Comparison of ENCODE assay signal across 1 cellular context in genomic region chr1:40449684-40450490, GRCh38.
A peak's percentile ranks its signal among the peaks of the same experiment; 100 is the strongest.
TF ChIP-seq lines count a peak whose summit lies in the region.

TSS of gene ZFP69B (plus strand) at chr1:40450476. CDS start at chr1:40450962, 486 bp downstream.

TF ChIP-seq in K562, 482 proteins besides CTCF, POLR2A, EP300 and RAD21 (continued from another document and continues in another):
- TF ChIP-seq, protein P1, sequence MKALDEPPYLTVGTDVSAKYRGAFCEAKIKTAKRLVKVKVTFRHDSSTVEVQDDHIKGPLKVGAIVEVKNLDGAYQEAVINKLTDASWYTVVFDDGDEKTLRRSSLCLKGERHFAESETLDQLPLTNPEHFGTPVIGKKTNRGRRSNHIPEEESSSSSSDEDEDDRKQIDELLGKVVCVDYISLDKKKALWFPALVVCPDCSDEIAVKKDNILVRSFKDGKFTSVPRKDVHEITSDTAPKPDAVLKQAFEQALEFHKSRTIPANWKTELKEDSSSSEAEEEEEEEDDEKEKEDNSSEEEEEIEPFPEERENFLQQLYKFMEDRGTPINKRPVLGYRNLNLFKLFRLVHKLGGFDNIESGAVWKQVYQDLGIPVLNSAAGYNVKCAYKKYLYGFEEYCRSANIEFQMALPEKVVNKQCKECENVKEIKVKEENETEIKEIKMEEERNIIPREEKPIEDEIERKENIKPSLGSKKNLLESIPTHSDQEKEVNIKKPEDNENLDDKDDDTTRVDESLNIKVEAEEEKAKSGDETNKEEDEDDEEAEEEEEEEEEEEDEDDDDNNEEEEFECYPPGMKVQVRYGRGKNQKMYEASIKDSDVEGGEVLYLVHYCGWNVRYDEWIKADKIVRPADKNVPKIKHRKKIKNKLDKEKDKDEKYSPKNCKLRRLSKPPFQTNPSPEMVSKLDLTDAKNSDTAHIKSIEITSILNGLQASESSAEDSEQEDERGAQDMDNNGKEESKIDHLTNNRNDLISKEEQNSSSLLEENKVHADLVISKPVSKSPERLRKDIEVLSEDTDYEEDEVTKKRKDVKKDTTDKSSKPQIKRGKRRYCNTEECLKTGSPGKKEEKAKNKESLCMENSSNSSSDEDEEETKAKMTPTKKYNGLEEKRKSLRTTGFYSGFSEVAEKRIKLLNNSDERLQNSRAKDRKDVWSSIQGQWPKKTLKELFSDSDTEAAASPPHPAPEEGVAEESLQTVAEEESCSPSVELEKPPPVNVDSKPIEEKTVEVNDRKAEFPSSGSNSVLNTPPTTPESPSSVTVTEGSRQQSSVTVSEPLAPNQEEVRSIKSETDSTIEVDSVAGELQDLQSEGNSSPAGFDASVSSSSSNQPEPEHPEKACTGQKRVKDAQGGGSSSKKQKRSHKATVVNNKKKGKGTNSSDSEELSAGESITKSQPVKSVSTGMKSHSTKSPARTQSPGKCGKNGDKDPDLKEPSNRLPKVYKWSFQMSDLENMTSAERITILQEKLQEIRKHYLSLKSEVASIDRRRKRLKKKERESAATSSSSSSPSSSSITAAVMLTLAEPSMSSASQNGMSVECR (CRISPR knock-in tag; IDR thresholded peaks at IDR 0.05): peak; percentile 93
- TF ChIP-seq NCOR1 (IDR thresholded peaks at IDR 0.05): peak; percentile 8; the same call in 1 of the 2 replicates
- TF ChIP-seq ZNF253 (CRISPR knock-in tag; conservative IDR thresholded peaks at IDR 0.05): no peak
- TF ChIP-seq, protein P2, sequence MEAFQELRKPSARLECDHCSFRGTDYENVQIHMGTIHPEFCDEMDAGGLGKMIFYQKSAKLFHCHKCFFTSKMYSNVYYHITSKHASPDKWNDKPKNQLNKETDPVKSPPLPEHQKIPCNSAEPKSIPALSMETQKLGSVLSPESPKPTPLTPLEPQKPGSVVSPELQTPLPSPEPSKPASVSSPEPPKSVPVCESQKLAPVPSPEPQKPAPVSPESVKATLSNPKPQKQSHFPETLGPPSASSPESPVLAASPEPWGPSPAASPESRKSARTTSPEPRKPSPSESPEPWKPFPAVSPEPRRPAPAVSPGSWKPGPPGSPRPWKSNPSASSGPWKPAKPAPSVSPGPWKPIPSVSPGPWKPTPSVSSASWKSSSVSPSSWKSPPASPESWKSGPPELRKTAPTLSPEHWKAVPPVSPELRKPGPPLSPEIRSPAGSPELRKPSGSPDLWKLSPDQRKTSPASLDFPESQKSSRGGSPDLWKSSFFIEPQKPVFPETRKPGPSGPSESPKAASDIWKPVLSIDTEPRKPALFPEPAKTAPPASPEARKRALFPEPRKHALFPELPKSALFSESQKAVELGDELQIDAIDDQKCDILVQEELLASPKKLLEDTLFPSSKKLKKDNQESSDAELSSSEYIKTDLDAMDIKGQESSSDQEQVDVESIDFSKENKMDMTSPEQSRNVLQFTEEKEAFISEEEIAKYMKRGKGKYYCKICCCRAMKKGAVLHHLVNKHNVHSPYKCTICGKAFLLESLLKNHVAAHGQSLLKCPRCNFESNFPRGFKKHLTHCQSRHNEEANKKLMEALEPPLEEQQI (IDR thresholded peaks at IDR 0.05): peak; percentile 11; the same call in 1 of the 2 replicates
- TF ChIP-seq, protein P3, sequence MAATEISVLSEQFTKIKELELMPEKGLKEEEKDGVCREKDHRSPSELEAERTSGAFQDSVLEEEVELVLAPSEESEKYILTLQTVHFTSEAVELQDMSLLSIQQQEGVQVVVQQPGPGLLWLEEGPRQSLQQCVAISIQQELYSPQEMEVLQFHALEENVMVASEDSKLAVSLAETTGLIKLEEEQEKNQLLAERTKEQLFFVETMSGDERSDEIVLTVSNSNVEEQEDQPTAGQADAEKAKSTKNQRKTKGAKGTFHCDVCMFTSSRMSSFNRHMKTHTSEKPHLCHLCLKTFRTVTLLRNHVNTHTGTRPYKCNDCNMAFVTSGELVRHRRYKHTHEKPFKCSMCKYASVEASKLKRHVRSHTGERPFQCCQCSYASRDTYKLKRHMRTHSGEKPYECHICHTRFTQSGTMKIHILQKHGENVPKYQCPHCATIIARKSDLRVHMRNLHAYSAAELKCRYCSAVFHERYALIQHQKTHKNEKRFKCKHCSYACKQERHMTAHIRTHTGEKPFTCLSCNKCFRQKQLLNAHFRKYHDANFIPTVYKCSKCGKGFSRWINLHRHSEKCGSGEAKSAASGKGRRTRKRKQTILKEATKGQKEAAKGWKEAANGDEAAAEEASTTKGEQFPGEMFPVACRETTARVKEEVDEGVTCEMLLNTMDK (IDR thresholded peaks at IDR 0.05; ENCODE audit: borderline replicate concordance, insufficient read depth, low read depth, low read length, poor library complexity, severe bottlenecking): peak; percentile 52
- no peak for TF ChIP-seq ZNF395 (CRISPR knock-in tag; IDR thresholded peaks at IDR 0.05)
- TF ChIP-seq, protein P4, sequence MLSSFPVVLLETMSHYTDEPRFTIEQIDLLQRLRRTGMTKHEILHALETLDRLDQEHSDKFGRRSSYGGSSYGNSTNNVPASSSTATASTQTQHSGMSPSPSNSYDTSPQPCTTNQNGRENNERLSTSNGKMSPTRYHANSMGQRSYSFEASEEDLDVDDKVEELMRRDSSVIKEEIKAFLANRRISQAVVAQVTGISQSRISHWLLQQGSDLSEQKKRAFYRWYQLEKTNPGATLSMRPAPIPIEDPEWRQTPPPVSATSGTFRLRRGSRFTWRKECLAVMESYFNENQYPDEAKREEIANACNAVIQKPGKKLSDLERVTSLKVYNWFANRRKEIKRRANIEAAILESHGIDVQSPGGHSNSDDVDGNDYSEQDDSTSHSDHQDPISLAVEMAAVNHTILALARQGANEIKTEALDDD (IDR thresholded peaks at IDR 0.05): peak; percentile 21; the same call in 1 of the 2 replicates
- peak; percentile 94 for TF ChIP-seq RBFOX2 (IDR thresholded peaks at IDR 0.05; ENCODE audit: low read depth, low read length)
- TF ChIP-seq, protein P5, sequence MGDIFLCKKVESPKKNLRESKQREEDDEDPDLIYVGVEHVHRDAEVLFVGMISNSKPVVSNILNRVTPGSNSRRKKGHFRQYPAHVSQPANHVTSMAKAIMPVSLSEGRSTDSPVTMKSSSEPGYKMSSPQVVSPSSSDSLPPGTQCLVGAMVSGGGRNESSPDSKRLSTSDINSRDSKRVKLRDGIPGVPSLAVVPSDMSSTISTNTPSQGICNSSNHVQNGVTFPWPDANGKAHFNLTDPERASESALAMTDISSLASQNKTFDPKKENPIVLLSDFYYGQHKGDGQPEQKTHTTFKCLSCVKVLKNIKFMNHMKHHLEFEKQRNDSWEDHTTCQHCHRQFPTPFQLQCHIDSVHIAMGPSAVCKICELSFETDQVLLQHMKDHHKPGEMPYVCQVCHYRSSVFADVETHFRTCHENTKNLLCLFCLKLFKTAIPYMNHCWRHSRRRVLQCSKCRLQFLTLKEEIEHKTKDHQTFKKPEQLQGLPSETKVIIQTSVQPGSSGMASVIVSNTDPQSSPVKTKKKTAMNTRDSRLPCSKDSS (IDR thresholded peaks at IDR 0.05; ENCODE audit: low read depth, partially characterized antibody): no peak
- TF ChIP-seq CCNT2 (IDR thresholded peaks at IDR 0.05; ENCODE audit: borderline replicate concordance, extremely low read depth, insufficient read length, low read depth, low read length): peak; percentile 87
- TF ChIP-seq, protein P6, sequence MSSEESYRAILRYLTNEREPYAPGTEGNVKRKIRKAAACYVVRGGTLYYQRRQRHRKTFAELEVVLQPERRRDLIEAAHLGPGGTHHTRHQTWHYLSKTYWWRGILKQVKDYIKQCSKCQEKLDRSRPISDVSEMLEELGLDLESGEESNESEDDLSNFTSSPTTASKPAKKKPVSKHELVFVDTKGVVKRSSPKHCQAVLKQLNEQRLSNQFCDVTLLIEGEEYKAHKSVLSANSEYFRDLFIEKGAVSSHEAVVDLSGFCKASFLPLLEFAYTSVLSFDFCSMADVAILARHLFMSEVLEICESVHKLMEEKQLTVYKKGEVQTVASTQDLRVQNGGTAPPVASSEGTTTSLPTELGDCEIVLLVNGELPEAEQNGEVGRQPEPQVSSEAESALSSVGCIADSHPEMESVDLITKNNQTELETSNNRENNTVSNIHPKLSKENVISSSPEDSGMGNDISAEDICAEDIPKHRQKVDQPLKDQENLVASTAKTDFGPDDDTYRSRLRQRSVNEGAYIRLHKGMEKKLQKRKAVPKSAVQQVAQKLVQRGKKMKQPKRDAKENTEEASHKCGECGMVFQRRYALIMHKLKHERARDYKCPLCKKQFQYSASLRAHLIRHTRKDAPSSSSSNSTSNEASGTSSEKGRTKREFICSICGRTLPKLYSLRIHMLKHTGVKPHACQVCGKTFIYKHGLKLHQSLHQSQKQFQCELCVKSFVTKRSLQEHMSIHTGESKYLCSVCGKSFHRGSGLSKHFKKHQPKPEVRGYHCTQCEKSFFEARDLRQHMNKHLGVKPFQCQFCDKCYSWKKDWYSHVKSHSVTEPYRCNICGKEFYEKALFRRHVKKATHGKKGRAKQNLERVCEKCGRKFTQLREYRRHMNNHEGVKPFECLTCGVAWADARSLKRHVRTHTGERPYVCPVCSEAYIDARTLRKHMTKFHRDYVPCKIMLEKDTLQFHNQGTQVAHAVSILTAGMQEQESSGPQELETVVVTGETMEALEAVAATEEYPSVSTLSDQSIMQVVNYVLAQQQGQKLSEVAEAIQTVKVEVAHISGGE (CRISPR knock-in tag; IDR thresholded peaks at IDR 0.05): peak in 1 of 3 experiments; percentile 57; a peak in 1 of 6 replicates
- peak; percentile 80 for TF ChIP-seq FOXK1 (CRISPR knock-in tag; IDR thresholded peaks at IDR 0.05; ENCODE audit: borderline replicate concordance)
- TF ChIP-seq, protein P7, sequence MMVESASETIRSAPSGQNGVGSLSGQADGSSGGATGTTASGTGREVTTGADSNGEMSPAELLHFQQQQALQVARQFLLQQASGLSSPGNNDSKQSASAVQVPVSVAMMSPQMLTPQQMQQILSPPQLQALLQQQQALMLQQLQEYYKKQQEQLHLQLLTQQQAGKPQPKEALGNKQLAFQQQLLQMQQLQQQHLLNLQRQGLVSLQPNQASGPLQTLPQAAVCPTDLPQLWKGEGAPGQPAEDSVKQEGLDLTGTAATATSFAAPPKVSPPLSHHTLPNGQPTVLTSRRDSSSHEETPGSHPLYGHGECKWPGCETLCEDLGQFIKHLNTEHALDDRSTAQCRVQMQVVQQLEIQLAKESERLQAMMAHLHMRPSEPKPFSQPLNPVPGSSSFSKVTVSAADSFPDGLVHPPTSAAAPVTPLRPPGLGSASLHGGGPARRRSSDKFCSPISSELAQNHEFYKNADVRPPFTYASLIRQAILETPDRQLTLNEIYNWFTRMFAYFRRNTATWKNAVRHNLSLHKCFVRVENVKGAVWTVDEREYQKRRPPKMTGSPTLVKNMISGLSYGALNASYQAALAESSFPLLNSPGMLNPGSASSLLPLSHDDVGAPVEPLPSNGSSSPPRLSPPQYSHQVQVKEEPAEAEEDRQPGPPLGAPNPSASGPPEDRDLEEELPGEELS (CRISPR knock-in tag; IDR thresholded peaks at IDR 0.05; ENCODE audit: borderline replicate concordance): 0 out of 2 replicates have a peak, but pooled peaks have one; percentile 60
- no peak for TF ChIP-seq STAT5B (CRISPR knock-in tag; IDR thresholded peaks at IDR 0.05)
- peak; percentile 70; the same call in 1 of the 2 replicates for TF ChIP-seq ELF1 (tag; IDR thresholded peaks at IDR 0.05)
- peak in 1 of 2 experiments; percentile 63; a peak in 1 of 4 replicates for TF ChIP-seq KDM4B (IDR thresholded peaks at IDR 0.05; ENCODE audit: borderline replicate concordance in 2 of 2, low read depth in 1 of 2)
- TF ChIP-seq JUN (IDR thresholded peaks at IDR 0.05; ENCODE audit: borderline replicate concordance, low read depth, low read length): no peak
- 0 out of 2 replicates have a peak, but pooled peaks have one; percentile 20 for TF ChIP-seq JUN (CRISPR knock-in tag; IDR thresholded peaks at IDR 0.05; ENCODE audit: borderline replicate concordance)
- peak; percentile 63 for TF ChIP-seq TFAP4 (CRISPR knock-in tag; IDR thresholded peaks at IDR 0.05; ENCODE audit: borderline replicate concordance)
- no peak for TF ChIP-seq SAFB2 (IDR thresholded peaks at IDR 0.05; ENCODE audit: borderline replicate concordance, low read depth, low read length, severe bottlenecking)
- TF ChIP-seq ATF1 (CRISPR knock-in tag; IDR thresholded peaks at IDR 0.05): no peak
- peak; percentile 52; the same call in 1 of the 2 replicates for TF ChIP-seq ATF1 (tag; IDR thresholded peaks at IDR 0.05)
- TF ChIP-seq CBFA2T3 (IDR thresholded peaks at IDR 0.05): no peak
- TF ChIP-seq KAT8 (IDR thresholded peaks at IDR 0.05; ENCODE audit: low read depth): no peak
- TF ChIP-seq, protein P8, sequence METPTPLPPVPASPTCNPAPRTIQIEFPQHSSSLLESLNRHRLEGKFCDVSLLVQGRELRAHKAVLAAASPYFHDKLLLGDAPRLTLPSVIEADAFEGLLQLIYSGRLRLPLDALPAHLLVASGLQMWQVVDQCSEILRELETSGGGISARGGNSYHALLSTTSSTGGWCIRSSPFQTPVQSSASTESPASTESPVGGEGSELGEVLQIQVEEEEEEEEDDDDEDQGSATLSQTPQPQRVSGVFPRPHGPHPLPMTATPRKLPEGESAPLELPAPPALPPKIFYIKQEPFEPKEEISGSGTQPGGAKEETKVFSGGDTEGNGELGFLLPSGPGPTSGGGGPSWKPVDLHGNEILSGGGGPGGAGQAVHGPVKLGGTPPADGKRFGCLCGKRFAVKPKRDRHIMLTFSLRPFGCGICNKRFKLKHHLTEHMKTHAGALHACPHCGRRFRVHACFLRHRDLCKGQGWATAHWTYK (CRISPR knock-in tag; IDR thresholded peaks at IDR 0.05): peak; percentile 11; the same call in 1 of the 2 replicates
- no peak for TF ChIP-seq PATZ1 (CRISPR knock-in tag; IDR thresholded peaks at IDR 0.05; ENCODE audit: borderline replicate concordance)
- TF ChIP-seq STAT5A (IDR thresholded peaks at IDR 0.05; ENCODE audit: borderline replicate concordance, low read length): no peak
- 0 out of 2 replicates have a peak, but pooled peaks have one; percentile 37 for TF ChIP-seq DMBX1 (CRISPR knock-in tag; IDR thresholded peaks at IDR 0.05; ENCODE audit: borderline replicate concordance)
